1 cellular context compared by ENCODE assay signal in genomic region chr6:28335564-28336283, GRCh38.
A peak's percentile ranks its signal among the peaks of the same experiment; 100 is the strongest.
TF ChIP-seq lines count a peak whose summit lies in the region.

TSS of gene ZSCAN31 (minus strand) at chr6:28336148. CDS start at chr6:28329683, 6,465 bp downstream.

TF ChIP-seq in HepG2, 621 proteins besides CTCF, POLR2A, EP300 and RAD21 (continued from another document and continues in another):
- TF ChIP-seq, protein P1, sequence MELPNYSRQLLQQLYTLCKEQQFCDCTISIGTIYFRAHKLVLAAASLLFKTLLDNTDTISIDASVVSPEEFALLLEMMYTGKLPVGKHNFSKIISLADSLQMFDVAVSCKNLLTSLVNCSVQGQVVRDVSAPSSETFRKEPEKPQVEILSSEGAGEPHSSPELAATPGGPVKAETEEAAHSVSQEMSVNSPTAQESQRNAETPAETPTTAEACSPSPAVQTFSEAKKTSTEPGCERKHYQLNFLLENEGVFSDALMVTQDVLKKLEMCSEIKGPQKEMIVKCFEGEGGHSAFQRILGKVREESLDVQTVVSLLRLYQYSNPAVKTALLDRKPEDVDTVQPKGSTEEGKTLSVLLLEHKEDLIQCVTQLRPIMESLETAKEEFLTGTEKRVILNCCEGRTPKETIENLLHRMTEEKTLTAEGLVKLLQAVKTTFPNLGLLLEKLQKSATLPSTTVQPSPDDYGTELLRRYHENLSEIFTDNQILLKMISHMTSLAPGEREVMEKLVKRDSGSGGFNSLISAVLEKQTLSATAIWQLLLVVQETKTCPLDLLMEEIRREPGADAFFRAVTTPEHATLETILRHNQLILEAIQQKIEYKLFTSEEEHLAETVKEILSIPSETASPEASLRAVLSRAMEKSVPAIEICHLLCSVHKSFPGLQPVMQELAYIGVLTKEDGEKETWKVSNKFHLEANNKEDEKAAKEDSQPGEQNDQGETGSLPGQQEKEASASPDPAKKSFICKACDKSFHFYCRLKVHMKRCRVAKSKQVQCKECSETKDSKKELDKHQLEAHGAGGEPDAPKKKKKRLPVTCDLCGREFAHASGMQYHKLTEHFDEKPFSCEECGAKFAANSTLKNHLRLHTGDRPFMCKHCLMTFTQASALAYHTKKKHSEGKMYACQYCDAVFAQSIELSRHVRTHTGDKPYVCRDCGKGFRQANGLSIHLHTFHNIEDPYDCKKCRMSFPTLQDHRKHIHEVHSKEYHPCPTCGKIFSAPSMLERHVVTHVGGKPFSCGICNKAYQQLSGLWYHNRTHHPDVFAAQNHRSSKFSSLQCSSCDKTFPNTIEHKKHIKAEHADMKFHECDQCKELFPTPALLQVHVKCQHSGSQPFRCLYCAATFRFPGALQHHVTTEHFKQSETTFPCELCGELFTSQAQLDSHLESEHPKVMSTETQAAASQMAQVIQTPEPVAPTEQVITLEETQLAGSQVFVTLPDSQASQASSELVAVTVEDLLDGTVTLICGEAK (IDR thresholded peaks at IDR 0.05): no peak
- TF ChIP-seq, protein P1 (CRISPR knock-in tag; IDR thresholded peaks at IDR 0.05): peak; percentile 79; the same call in 1 of the 2 replicates
- TF ChIP-seq BCLAF1 (IDR thresholded peaks at IDR 0.05): no peak
- no peak for TF ChIP-seq EED (CRISPR knock-in tag; IDR thresholded peaks at IDR 0.05)
- peak; percentile 87 for TF ChIP-seq HOXA5 (CRISPR knock-in tag; IDR thresholded peaks at IDR 0.05)
- peak; percentile 30; the same call in 1 of the 2 replicates for TF ChIP-seq SMAD3 (CRISPR knock-in tag; IDR thresholded peaks at IDR 0.05)
- TF ChIP-seq RFX1 (IDR thresholded peaks at IDR 0.05): no peak
- TF ChIP-seq ZBTB7B (CRISPR knock-in tag; IDR thresholded peaks at IDR 0.05): peak; percentile 97
- TF ChIP-seq, protein P2, sequence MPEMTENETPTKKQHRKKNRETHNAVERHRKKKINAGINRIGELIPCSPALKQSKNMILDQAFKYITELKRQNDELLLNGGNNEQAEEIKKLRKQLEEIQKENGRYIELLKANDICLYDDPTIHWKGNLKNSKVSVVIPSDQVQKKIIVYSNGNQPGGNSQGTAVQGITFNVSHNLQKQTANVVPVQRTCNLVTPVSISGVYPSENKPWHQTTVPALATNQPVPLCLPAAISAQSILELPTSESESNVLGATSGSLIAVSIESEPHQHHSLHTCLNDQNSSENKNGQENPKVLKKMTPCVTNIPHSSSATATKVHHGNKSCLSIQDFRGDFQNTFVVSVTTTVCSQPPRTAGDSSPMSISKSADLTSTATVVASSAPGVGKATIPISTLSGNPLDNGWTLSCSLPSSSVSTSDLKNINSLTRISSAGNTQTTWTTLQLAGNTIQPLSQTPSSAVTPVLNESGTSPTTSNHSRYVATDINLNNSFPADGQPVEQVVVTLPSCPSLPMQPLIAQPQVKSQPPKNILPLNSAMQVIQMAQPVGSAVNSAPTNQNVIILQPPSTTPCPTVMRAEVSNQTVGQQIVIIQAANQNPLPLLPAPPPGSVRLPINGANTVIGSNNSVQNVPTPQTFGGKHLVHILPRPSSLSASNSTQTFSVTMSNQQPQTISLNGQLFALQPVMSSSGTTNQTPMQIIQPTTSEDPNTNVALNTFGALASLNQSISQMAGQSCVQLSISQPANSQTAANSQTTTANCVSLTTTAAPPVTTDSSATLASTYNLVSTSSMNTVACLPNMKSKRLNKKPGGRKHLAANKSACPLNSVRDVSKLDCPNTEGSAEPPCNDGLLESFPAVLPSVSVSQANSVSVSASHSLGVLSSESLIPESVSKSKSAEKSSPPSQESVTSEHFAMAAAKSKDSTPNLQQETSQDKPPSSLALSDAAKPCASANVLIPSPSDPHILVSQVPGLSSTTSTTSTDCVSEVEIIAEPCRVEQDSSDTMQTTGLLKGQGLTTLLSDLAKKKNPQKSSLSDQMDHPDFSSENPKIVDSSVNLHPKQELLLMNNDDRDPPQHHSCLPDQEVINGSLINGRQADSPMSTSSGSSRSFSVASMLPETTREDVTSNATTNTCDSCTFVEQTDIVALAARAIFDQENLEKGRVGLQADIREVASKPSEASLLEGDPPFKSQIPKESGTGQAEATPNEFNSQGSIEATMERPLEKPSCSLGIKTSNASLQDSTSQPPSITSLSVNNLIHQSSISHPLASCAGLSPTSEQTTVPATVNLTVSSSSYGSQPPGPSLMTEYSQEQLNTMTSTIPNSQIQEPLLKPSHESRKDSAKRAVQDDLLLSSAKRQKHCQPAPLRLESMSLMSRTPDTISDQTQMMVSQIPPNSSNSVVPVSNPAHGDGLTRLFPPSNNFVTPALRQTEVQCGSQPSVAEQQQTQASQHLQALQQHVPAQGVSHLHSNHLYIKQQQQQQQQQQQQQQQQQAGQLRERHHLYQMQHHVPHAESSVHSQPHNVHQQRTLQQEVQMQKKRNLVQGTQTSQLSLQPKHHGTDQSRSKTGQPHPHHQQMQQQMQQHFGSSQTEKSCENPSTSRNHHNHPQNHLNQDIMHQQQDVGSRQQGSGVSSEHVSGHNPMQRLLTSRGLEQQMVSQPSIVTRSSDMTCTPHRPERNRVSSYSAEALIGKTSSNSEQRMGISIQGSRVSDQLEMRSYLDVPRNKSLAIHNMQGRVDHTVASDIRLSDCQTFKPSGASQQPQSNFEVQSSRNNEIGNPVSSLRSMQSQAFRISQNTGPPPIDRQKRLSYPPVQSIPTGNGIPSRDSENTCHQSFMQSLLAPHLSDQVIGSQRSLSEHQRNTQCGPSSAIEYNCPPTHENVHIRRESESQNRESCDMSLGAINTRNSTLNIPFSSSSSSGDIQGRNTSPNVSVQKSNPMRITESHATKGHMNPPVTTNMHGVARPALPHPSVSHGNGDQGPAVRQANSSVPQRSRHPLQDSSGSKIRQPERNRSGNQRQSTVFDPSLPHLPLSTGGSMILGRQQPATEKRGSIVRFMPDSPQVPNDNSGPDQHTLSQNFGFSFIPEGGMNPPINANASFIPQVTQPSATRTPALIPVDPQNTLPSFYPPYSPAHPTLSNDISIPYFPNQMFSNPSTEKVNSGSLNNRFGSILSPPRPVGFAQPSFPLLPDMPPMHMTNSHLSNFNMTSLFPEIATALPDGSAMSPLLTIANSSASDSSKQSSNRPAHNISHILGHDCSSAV (CRISPR knock-in tag; IDR thresholded peaks at IDR 0.05; ENCODE audit: borderline replicate concordance): no peak
- TF ChIP-seq SRSF1 (optimal IDR thresholded peaks at IDR 0.05; ENCODE audit: low read depth, low read length): peak; percentile 86
- TF ChIP-seq NR2F2 (IDR thresholded peaks at IDR 0.05; ENCODE audit: borderline replicate concordance, low read depth): peak; percentile 37; the same call in 1 of the 2 replicates
- TF ChIP-seq, protein P3, sequence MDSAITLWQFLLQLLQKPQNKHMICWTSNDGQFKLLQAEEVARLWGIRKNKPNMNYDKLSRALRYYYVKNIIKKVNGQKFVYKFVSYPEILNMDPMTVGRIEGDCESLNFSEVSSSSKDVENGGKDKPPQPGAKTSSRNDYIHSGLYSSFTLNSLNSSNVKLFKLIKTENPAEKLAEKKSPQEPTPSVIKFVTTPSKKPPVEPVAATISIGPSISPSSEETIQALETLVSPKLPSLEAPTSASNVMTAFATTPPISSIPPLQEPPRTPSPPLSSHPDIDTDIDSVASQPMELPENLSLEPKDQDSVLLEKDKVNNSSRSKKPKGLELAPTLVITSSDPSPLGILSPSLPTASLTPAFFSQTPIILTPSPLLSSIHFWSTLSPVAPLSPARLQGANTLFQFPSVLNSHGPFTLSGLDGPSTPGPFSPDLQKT (CRISPR knock-in tag; IDR thresholded peaks at IDR 0.05; ENCODE audit: borderline replicate concordance): 0 out of 2 replicates have a peak, but pooled peaks have one; percentile 37
- TF ChIP-seq MLXIP (CRISPR knock-in tag; IDR thresholded peaks at IDR 0.05; ENCODE audit: borderline replicate concordance): peak; percentile 70
- no peak for TF ChIP-seq ZFYVE20 (CRISPR knock-in tag; IDR thresholded peaks at IDR 0.05; ENCODE audit: borderline replicate concordance, low read depth)
- peak; percentile 86 for TF ChIP-seq AGO2 (optimal IDR thresholded peaks at IDR 0.05; ENCODE audit: low read depth, low read length)
- no peak for TF ChIP-seq ISX (CRISPR knock-in tag; conservative IDR thresholded peaks at IDR 0.05)
- no peak for TF ChIP-seq PAX8 (CRISPR knock-in tag; IDR thresholded peaks at IDR 0.05; ENCODE audit: borderline replicate concordance)
- TF ChIP-seq ARNTL (CRISPR knock-in tag; IDR thresholded peaks at IDR 0.05): peak; percentile 67
- peak; percentile 76; the same call in 1 of the 2 replicates for TF ChIP-seq FOXJ3 (CRISPR knock-in tag; IDR thresholded peaks at IDR 0.05; ENCODE audit: borderline replicate concordance)
- no peak for TF ChIP-seq MBNL3 (CRISPR knock-in tag; conservative IDR thresholded peaks at IDR 0.05)
- peak; percentile 77 for TF ChIP-seq ZFY (CRISPR knock-in tag; IDR thresholded peaks at IDR 0.05)
- TF ChIP-seq ZBTB43 (CRISPR knock-in tag; conservative IDR thresholded peaks at IDR 0.05): peak; percentile 45; the same call in 1 of the 2 replicates
- no peak for TF ChIP-seq TRIM24 (CRISPR knock-in tag; IDR thresholded peaks at IDR 0.05)
- no peak for TF ChIP-seq HOXD1 (CRISPR knock-in tag; IDR thresholded peaks at IDR 0.05)
- peak; percentile 94 for TF ChIP-seq ZNF761 (CRISPR knock-in tag; conservative IDR thresholded peaks at IDR 0.05)
